ENCODE assay signal across 1 cellular context in the genomic region with DNA sequence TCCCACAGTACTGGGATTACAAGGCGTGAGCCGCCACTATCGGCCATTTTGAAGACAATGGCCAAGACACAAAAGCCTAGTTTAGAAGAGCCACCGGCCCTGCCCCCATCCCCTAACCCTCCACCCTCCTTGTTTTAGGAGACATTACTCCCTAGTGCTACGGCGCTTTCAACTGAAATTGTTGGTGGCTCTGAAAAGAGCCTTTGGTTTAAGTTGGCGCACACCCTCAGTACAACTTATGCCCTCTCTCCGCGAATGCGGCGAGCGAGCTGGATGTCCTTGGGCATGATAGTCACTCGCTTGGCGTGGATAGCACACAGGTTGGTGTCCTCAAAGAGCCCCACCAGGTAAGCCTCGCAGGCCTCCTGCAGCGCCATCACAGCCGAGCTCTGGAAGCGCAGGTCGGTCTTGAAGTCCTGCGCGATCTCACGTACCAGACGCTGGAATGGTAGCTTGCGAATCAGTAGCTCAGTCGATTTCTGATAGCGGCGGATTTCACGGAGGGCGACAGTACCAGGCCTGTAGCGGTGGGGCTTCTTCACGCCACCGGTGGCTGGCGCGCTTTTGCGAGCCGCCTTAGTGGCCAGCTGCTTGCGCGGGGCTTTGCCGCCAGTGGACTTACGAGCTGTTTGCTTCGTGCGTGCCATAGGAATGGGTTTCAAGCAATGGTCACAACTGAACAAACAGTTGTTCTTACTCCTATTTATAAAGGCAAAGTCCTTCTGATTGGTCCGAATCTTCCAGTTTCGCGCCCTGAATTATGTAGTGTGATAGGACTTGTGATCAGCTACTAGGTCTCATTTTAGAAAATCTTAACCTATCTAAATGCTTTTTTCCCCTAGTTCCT.
TF ChIP-seq lines count a peak whose summit lies in the region.

No MANE protein-coding gene starts in this region.

TF ChIP-seq in K562, 482 proteins besides CTCF, POLR2A, EP300 and RAD21 (continued from another document and continues in another):
- TF ChIP-seq MGA (IDR thresholded peaks at IDR 0.05) (peak; percentile 82), FOXP1 (CRISPR knock-in tag; IDR thresholded peaks at IDR 0.05) (0 out of 2 replicates have a peak, but pooled peaks have one; percentile 10), MYBL2 (IDR thresholded peaks at IDR 0.05; ENCODE audit: low read depth) (no peak; the same call in 1 of the 2 replicates), MYBL2 (CRISPR knock-in tag; IDR thresholded peaks at IDR 0.05; ENCODE audit: borderline replicate concordance) (no peak), ZNF79 (CRISPR knock-in tag; IDR thresholded peaks at IDR 0.05; ENCODE audit: low read depth) (no peak), GTF2A2 (tag; IDR thresholded peaks at IDR 0.05) (0 out of 2 replicates have a peak, but pooled peaks have one; percentile 36), ARID1B (IDR thresholded peaks at IDR 0.05) (no peak), CTBP1 (IDR thresholded peaks at IDR 0.05; ENCODE audit: borderline replicate concordance) (peak; percentile 82), ETV1 (tag; conservative IDR thresholded peaks at IDR 0.05; ENCODE audit: low read depth) (no peak; the same call in 1 of the 2 replicates), RHOXF2B (CRISPR knock-in tag; conservative IDR thresholded peaks at IDR 0.05) (no peak), ZNF408 (CRISPR knock-in tag; IDR thresholded peaks at IDR 0.05; ENCODE audit: low read depth) (no peak), EHMT2 (IDR thresholded peaks at IDR 0.05) (no peak), XRCC4 (IDR thresholded peaks at IDR 0.05; ENCODE audit: extremely low read depth, insufficient read depth, insufficient read length) (no peak), RBM34 (IDR thresholded peaks at IDR 0.05; ENCODE audit: borderline replicate concordance, insufficient read depth, low read length) (no peak), CBFB (CRISPR knock-in tag; IDR thresholded peaks at IDR 0.05) (peak; percentile 78; the same call in 1 of the 2 replicates), E2F6 (IDR thresholded peaks at IDR 0.05; ENCODE audit: borderline replicate concordance in 1 of 2, extremely low read depth in 1 of 2, insufficient read depth in 1 of 2, insufficient read length in 1 of 2, low read depth in 1 of 2, low read length in 1 of 2, poor library complexity in 1 of 2, severe bottlenecking in 1 of 2) (peak; percentile 77 to 92), PURB (CRISPR knock-in tag; IDR thresholded peaks at IDR 0.05; ENCODE audit: low read depth) (no peak), ATF1 (CRISPR knock-in tag; IDR thresholded peaks at IDR 0.05) (no peak), ATF1 (tag; IDR thresholded peaks at IDR 0.05) (peak; percentile 56), CBX2 (IDR thresholded peaks at IDR 0.05; ENCODE audit: insufficient read depth, low read length, poor library complexity, severe bottlenecking) (no peak), TBL1XR1 (IDR thresholded peaks at IDR 0.05; ENCODE audit: low read length in 2 of 2) (no peak; a peak in 1 of 4 replicates), RFX5 (IDR thresholded peaks at IDR 0.05; ENCODE audit: low read depth, low read length) (no peak), MYC (IDR thresholded peaks at IDR 0.05; ENCODE audit: low read depth, low read length) (no peak), MYC (CRISPR knock-in tag; IDR thresholded peaks at IDR 0.05; ENCODE audit: borderline replicate concordance, low read depth) (no peak), NFIC (IDR thresholded peaks at IDR 0.05) (no peak), GTF2F1 (IDR thresholded peaks at IDR 0.05; ENCODE audit: low read depth, low read length) (peak; percentile 56; the same call in 1 of the 2 replicates), ZKSCAN1 (IDR thresholded peaks at IDR 0.05; ENCODE audit: low read depth, low read length) (no peak; the same call in 1 of the 2 replicates), CBFA2T3 (IDR thresholded peaks at IDR 0.05) (no peak), MAZ (CRISPR knock-in tag; conservative IDR thresholded peaks at IDR 0.05 in 1 of 2, IDR thresholded peaks at IDR 0.05 in 1 of 2) (peak in 1 of 2 experiments; percentile 60; a peak in 3 of 4 replicates), ZNF274 (IDR thresholded peaks at IDR 0.05; ENCODE audit: borderline replicate concordance, low read depth, low read length) (no peak)
- TF ChIP-seq, protein P1, sequence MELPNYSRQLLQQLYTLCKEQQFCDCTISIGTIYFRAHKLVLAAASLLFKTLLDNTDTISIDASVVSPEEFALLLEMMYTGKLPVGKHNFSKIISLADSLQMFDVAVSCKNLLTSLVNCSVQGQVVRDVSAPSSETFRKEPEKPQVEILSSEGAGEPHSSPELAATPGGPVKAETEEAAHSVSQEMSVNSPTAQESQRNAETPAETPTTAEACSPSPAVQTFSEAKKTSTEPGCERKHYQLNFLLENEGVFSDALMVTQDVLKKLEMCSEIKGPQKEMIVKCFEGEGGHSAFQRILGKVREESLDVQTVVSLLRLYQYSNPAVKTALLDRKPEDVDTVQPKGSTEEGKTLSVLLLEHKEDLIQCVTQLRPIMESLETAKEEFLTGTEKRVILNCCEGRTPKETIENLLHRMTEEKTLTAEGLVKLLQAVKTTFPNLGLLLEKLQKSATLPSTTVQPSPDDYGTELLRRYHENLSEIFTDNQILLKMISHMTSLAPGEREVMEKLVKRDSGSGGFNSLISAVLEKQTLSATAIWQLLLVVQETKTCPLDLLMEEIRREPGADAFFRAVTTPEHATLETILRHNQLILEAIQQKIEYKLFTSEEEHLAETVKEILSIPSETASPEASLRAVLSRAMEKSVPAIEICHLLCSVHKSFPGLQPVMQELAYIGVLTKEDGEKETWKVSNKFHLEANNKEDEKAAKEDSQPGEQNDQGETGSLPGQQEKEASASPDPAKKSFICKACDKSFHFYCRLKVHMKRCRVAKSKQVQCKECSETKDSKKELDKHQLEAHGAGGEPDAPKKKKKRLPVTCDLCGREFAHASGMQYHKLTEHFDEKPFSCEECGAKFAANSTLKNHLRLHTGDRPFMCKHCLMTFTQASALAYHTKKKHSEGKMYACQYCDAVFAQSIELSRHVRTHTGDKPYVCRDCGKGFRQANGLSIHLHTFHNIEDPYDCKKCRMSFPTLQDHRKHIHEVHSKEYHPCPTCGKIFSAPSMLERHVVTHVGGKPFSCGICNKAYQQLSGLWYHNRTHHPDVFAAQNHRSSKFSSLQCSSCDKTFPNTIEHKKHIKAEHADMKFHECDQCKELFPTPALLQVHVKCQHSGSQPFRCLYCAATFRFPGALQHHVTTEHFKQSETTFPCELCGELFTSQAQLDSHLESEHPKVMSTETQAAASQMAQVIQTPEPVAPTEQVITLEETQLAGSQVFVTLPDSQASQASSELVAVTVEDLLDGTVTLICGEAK (IDR thresholded peaks at IDR 0.05): no peak
- TF ChIP-seq, protein P1 (CRISPR knock-in tag; IDR thresholded peaks at IDR 0.05): no peak
- TF ChIP-seq, protein P2, sequence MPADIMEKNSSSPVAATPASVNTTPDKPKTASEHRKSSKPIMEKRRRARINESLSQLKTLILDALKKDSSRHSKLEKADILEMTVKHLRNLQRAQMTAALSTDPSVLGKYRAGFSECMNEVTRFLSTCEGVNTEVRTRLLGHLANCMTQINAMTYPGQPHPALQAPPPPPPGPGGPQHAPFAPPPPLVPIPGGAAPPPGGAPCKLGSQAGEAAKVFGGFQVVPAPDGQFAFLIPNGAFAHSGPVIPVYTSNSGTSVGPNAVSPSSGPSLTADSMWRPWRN (IDR thresholded peaks at IDR 0.05; ENCODE audit: low read depth): no peak
